ENCODE assay signal across 10 cellular contexts in genomic region chr5:140868721-140869554, GRCh38. TPM values are rescaled to one million over a fixed set of nuclear protein-coding genes. Genes with fewer than 3 reads are reported as not detected.
A peak's percentile ranks its signal among the peaks of the same experiment; 100 is the strongest.
DNase-seq lines count a peak whose midpoint lies in the region; ATAC-seq, FAIRE-seq and TF ChIP-seq lines count a peak whose summit lies in the region.
"Had no signal": no experiment of that assay in that cellular context is flagged by ENCODE, and none has a peak within 500 bp of the region (broad histone marks: within the 10 kb centered on the region; RNA-seq: fewer than 3 reads in every experiment).

TSS of gene PCDHA11 (plus strand) at chr5:140868957. CDS start at chr5:140869104, 147 bp downstream.

- H3K4me2 ChIP-seq in endothelial cell of umbilical vein (ENCODE audit: insufficient read depth, low read length) = no peak within 1 kb of the TSS

- intact Hi-C loops in endothelial cell of umbilical vein (cut with micrococcal nuclease) (loop anchor here (1.0 kb wide), 1 partner anchor 172 kb away; no protein-coding TSS in a partner anchor), pancreas (cut with DNase I) (no loop called here)

- DNase-seq in NCI-H226 (peak; percentile 10), endothelial cell of umbilical vein (ENCODE audit: low read depth, low spot score) (peak; percentile 12), pancreas (peak in 1 of 6 donors; percentile 26), T-cell (no peak), NCI-H128 (lab: John Stamatoyannopoulos, UW; ENCODE audit: unreplicated experiment) (no peak), suprapubic skin (ENCODE audit: low spot score in 2 of 2) (no peak)
- DNase-seq: activated CD4-positive, CD25-positive, alpha-beta regulatory T cell had no signal

- H3K36me3 Mint-ChIP-seq in T-cell = no peaks in the 10 kb centered on the region

- no peak within 1 kb of the TSS for H2AFZ ChIP-seq in endothelial cell of umbilical vein (ENCODE audit: low read depth, low read length)

- CTCF ChIA-PET in endothelial cell of umbilical vein (lab: Charles Lee) (interaction anchor here (0.7 to 1.8 kb wide), 7 partner anchors 12 to 461 kb away, joined by 3 to 9 read pairs (median 4); partner anchors contain the start of gene PCDHGA1), T-cell (lab: Charles Lee) (no interaction called here)

- dilution Hi-C loops in endothelial cell of umbilical vein (cut with MboI; ENCODE audit: extremely low pct_ligation_motif_present, low sequenced_read_pairs) = no loop called here

- FAIRE-seq in endothelial cell of umbilical vein (lab: Jason Lieb, UNC) (no peak), pancreas (lab: Jason Lieb, UNC) (no peak)

- H3K4me3 ChIP-seq in endothelial cell of umbilical vein (replicated peaks in 1 of 3; ENCODE audit: insufficient read depth in 1 of 3, low read depth in 1 of 3, low read length in 3 of 3) = no peak within 1 kb of the TSS
- H3K4me3 ChIP-seq in pancreas = peak within 1 kb of the TSS in 2 of 4 donors; percentile 18 to 37
- H3K4me3 ChIP-seq in suprapubic skin = no peak within 1 kb of the TSS

- no peaks in the 10 kb centered on the region for H3K4me1 Mint-ChIP-seq in T-cell

- WGBS in pancreas, 2 donors = 13 to 15% methylated on average over 41 of the region's 41 CpGs
- 23% methylated on average over 36 of the region's 41 CpGs for WGBS in suprapubic skin

- 0 out of 3 replicates have a peak, but pooled peaks have one; percentile 13 for TF ChIP-seq CTCF in GM12872 (IDR thresholded peaks at IDR 0.05; ENCODE audit: insufficient read depth, low read depth, low read length)
- peak in 1 of 2 donors; percentile 9 for TF ChIP-seq CTCF in endothelial cell of umbilical vein (IDR thresholded peaks at IDR 0.05; ENCODE audit: extremely low read depth in 1 of 2, insufficient read depth in 1 of 2, low read depth in 1 of 2, low read length in 2 of 2)
- TF ChIP-seq CTCF in pancreas (IDR thresholded peaks at IDR 0.05) = peak in 1 of 4 donors; percentile 12
- no peak for TF ChIP-seq CTCF in suprapubic skin (IDR thresholded peaks at IDR 0.05)

- no peaks in the 10 kb centered on the region for H3K9me3 ChIP-seq in endothelial cell of umbilical vein (replicated peaks; ENCODE audit: control insufficient read depth, insufficient read depth, low read length)
- no peaks in the 10 kb centered on the region for H3K9me3 ChIP-seq in pancreas
- H3K9me3 ChIP-seq in suprapubic skin = peaks cover 19% of the 10 kb centered on the region

- no peaks in the 10 kb centered on the region for H3K79me2 ChIP-seq in endothelial cell of umbilical vein (ENCODE audit: control insufficient read depth, insufficient read depth, low read length)

- H3K36me3 ChIP-seq in endothelial cell of umbilical vein (ENCODE audit: control insufficient read depth in 2 of 2, extremely low read depth in 1 of 2, insufficient read depth in 2 of 2, low read length in 2 of 2) (no peaks in the 10 kb centered on the region), pancreas (no peaks in the 10 kb centered on the region), suprapubic skin (no peaks in the 10 kb centered on the region)

- H3K27me3 ChIP-seq in endothelial cell of umbilical vein (ENCODE audit: control insufficient read depth in 2 of 2, insufficient read depth in 2 of 2, low read length in 2 of 2) = no peaks in the 10 kb centered on the region
- H3K27me3 ChIP-seq in pancreas = no peaks in the 10 kb centered on the region
- H3K27me3 ChIP-seq in suprapubic skin = no peaks in the 10 kb centered on the region

- H3K27ac ChIP-seq in endothelial cell of umbilical vein (ENCODE audit: insufficient read depth, low read depth, low read length) = no peak within 1 kb of the TSS
- H3K27ac ChIP-seq in pancreas = no peak within 1 kb of the TSS
- H3K27ac ChIP-seq in suprapubic skin = no peak within 1 kb of the TSS
- H3K27ac ChIP-seq: epithelial cell of prostate had no signal

- no peak within 1 kb of the TSS for H3K4me3 Mint-ChIP-seq in T-cell

- no peak within 1 kb of the TSS for H3K9ac ChIP-seq in endothelial cell of umbilical vein (replicated peaks; ENCODE audit: extremely low read depth, insufficient read depth, low read length)

- ATAC-seq in pancreas (peak; percentile 86 to 100 (median 93)), HG03521 (IDR thresholded peaks at IDR 0.05; ENCODE audit: unreplicated experiment) (no peak), T-cell (replicated peaks in 1 of 4) (no peak)

- peaks cover 29 to 32% of the 10 kb centered on the region in 2 donors for H3K27me3 Mint-ChIP-seq in T-cell

- H3K4me1 ChIP-seq in endothelial cell of umbilical vein (ENCODE audit: control insufficient read depth, extremely low read depth, insufficient read depth, low read length) (no peaks in the 10 kb centered on the region), pancreas (no peaks in the 10 kb centered on the region), suprapubic skin (no peaks in the 10 kb centered on the region)

- POLR2A ChIA-PET in endothelial cell of umbilical vein (lab: Charles Lee) = no interaction called here
- POLR2A ChIA-PET in T-cell (lab: Charles Lee) = no interaction called here

- H3K27ac Mint-ChIP-seq in T-cell = no peak within 1 kb of the TSS

- no peaks in the 10 kb centered on the region for H3K9me1 ChIP-seq in endothelial cell of umbilical vein (replicated peaks; ENCODE audit: control insufficient read depth, extremely low read depth, insufficient read depth, low read length)

- no peak for TF ChIP-seq EP300 in suprapubic skin (IDR thresholded peaks at IDR 0.05)

- no peaks in the 10 kb centered on the region for H4K20me1 ChIP-seq in endothelial cell of umbilical vein (replicated peaks; ENCODE audit: control insufficient read depth, extremely low read depth, insufficient read depth, low read length)

- TF ChIP-seq POLR2A in endothelial cell of umbilical vein (IDR thresholded peaks at IDR 0.05; ENCODE audit: low read depth, low read length) (no peak), suprapubic skin (IDR thresholded peaks at IDR 0.05) (no peak)

- peaks cover 5 to 18% (median 12%) of the 10 kb centered on the region in 3 donors for H3K9me3 Mint-ChIP-seq in T-cell

- BruUV-seq in endothelial cell of umbilical vein (replicated peaks; lab: Mats Ljungman, UMichigan) = no TSS peak

TF ChIP-seq in endothelial cell of umbilical vein, 7 proteins besides CTCF, POLR2A, EP300 and RAD21:
- no peak for TF ChIP-seq FOS (IDR thresholded peaks at IDR 0.05; ENCODE audit: borderline replicate concordance, insufficient read depth, low read length)
- no peak for TF ChIP-seq JUN (IDR thresholded peaks at IDR 0.05; ENCODE audit: borderline replicate concordance, insufficient read depth, insufficient read length, low read depth)
TF ChIP-seq in endothelial cell of umbilical vein: peak in this region for 0.

RNA-seq across cellular contexts. Expression of gene PCDHA11, which starts in this region (rescaled TPM):
- total RNA-seq in endothelial cell of umbilical vein (0.12 TPM in 1 of 2 replicates, not detected in the other), pancreas (1 to 10 TPM in 4 of 6 donors, under 1 TPM in 2; 0.78 to 1.6 (median 1.2) TPM), T-cell (not detected), suprapubic skin (under 1 TPM in 2 of 4 donors, not detected in 2; 0.26 to 0.93 TPM)
- polyA plus RNA-seq in endothelial cell of umbilical vein (0.03 TPM in 1 of 2 replicates, not detected in the other), pancreas (under 1 TPM; 0.34 to 0.35 TPM)
- polyA plus RNA-seq in endothelial cell of umbilical vein (2011; cell fraction: cytosol; rRNA removed) = 0.01 TPM in 2 replicates
- polyA plus RNA-seq in endothelial cell of umbilical vein (2011; cell fraction: nucleus; rRNA removed) = 0.05 TPM in 1 of 2 replicates, not detected in the other
- polyA plus RNA-seq in endothelial cell of umbilical vein (2012) = not detected in 2 replicates
- polyA minus RNA-seq in endothelial cell of umbilical vein = 0.11 TPM in 1 of 2 replicates, not detected in the other
- polyA minus RNA-seq in endothelial cell of umbilical vein (2011; cell fraction: cytosol; rRNA and poly(A)+ RNA removed) = not detected
- polyA minus RNA-seq in endothelial cell of umbilical vein (2011; cell fraction: nucleus; rRNA and poly(A)+ RNA removed) = 0.29 and 0.91 TPM in 2 replicates

Comparison
In these comparisons a context has a peak if more than half of its experiments do, and no peak if none do; other contexts are left out.
1. Peak in DNase-seq in endothelial cell of umbilical vein; RNA of the gene not detected or under 1 TPM.
2. ATAC-seq: peak in pancreas (4 of 4); none in HG03521 (single experiment) and T-cell (0 of 4).